Comparison of ENCODE assay signal across 13 cellular contexts in the genomic region with DNA sequence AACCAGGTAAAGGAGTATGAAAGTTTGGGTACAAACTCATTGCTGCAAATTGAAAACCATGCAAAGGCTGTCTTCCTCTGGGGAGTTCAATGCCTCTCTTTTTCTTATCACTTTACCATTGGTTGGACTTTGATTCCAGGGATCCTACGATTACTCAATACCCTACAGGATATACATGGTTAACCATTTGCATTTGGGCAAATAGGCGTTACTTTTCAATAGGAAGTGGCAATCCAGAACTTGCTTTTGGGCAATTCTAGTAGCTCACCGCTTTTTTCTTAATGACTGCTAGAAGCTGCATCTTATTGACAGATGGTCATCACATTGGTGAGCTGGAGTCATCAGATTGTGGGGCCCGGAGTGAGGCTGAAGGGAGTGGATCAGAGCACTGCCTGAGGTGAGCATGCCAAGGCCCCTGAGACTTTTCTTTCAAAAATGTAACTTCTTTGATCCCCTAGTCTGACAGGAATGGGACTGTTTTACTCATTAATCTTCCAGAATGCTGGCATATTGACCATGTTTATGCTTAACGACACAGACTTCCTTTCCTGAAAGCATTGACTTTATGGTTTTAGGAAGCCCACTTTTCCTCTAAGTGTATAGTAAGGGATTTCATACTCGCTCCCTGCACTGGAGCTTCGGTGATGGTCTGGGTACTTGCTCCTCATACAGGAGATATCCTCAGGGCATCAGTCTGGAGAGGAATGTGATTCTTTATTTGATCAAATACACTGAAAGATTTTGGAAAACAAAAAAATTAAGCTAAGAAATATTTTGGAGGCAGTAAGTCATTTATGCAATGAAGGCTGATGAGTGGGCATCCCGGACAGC. TPM values are rescaled to one million over a fixed set of nuclear protein-coding genes. Genes with fewer than 3 reads are reported as not detected.
DNase-seq lines count a peak whose midpoint lies in the region; ATAC-seq and TF ChIP-seq lines count a peak whose summit lies in the region.
"Had no signal": no experiment of that assay in that cellular context is flagged by ENCODE, and none has a peak within 500 bp of the region (broad histone marks: within the 10 kb centered on the region; RNA-seq: fewer than 3 reads in every experiment).

A gene (plus strand): TSS at position 270 of the 831 bp plus-strand sequence. CDS start 13,039 bp downstream, outside the sequence.

- H3K4me3 ChIP-seq in neural progenitor cell = no peak within 1 kb of the TSS
- H3K4me3 ChIP-seq: thoracic aorta had no signal

- no peak within 1 kb of the TSS for H3K9ac ChIP-seq in neural progenitor cell
- H3K9ac ChIP-seq: parathyroid adenoma had no signal

- no peak within 1 kb of the TSS for H3K27ac ChIP-seq in neural progenitor cell
- H3K27ac ChIP-seq: parathyroid adenoma, thoracic aorta had no signal

- H3K4me2 ChIP-seq in neural progenitor cell = no peak within 1 kb of the TSS

- peak within 1 kb of the TSS; percentile 24 for H2AFZ ChIP-seq in neural progenitor cell (replicated peaks)
- H2AFZ ChIP-seq: parathyroid adenoma had no signal

- peak within 1 kb of the TSS; percentile 73 for H3K27ac Mint-ChIP-seq in activated CD4-positive, alpha-beta memory T cell treated with anti-CD3 and anti-CD28 coated beads for 36 hours
- H3K27ac Mint-ChIP-seq in neural progenitor cell = no peak within 1 kb of the TSS

- POLR2A ChIA-PET in activated CD4-positive, alpha-beta memory T cell treated with anti-CD3 and anti-CD28 coated beads for 36 hours (lab: Charles Lee) = interaction anchor here (0.6 to 2.0 kb wide), 4 partner anchors 10 to 293 kb away, joined by 3 to 7 read pairs (median 4); a partner anchor contains a TSS

- H4K20me1 ChIP-seq in neural progenitor cell (ENCODE audit: low read depth) = no peaks in the 10 kb centered on the region

- ATAC-seq in GM18498 (IDR thresholded peaks at IDR 0.05; ENCODE audit: unreplicated experiment) = peak; percentile 25
- ATAC-seq in GM21447 (IDR thresholded peaks at IDR 0.05; ENCODE audit: unreplicated experiment) = peak; percentile 25
- no peak for ATAC-seq in HG03565 (IDR thresholded peaks at IDR 0.05; ENCODE audit: unreplicated experiment)
- no peak for ATAC-seq in GM18502 (IDR thresholded peaks at IDR 0.05; ENCODE audit: poor library complexity, unreplicated experiment)
- ATAC-seq: left cardiac atrium had no signal

- no peaks in the 10 kb centered on the region for H3K4me1 ChIP-seq in neural progenitor cell
- H3K4me1 ChIP-seq: parathyroid adenoma had no signal

- no peaks in the 10 kb centered on the region for H3K27me3 ChIP-seq in neural progenitor cell

- no peaks in the 10 kb centered on the region for H3F3A ChIP-seq in neural progenitor cell (ENCODE audit: low read depth)

- H3K36me3 Mint-ChIP-seq in activated CD4-positive, alpha-beta memory T cell treated with anti-CD3 and anti-CD28 coated beads for 36 hours = peaks cover 5% of the 10 kb centered on the region
- H3K36me3 Mint-ChIP-seq in neural progenitor cell = no peaks in the 10 kb centered on the region

- no peaks in the 10 kb centered on the region for H3K9me3 ChIP-seq in neural progenitor cell (ENCODE audit: low read depth)
- H3K9me3 ChIP-seq: thoracic aorta had no signal

- CTCF ChIA-PET in activated CD4-positive, alpha-beta memory T cell treated with anti-CD3 and anti-CD28 coated beads for 36 hours (lab: Charles Lee) = interaction anchor here (0.6 to 3.0 kb wide), 7 partner anchors 10 to 133 kb away, joined by 3 to 8 read pairs (median 4); no protein-coding TSS in a partner anchor

- peak within 1 kb of the TSS; percentile 40 for H3K4me3 Mint-ChIP-seq in activated CD4-positive, alpha-beta memory T cell treated with anti-CD3 and anti-CD28 coated beads for 36 hours
- no peak within 1 kb of the TSS for H3K4me3 Mint-ChIP-seq in neural progenitor cell

- H3K9me3 Mint-ChIP-seq in activated CD4-positive, alpha-beta memory T cell treated with anti-CD3 and anti-CD28 coated beads for 36 hours = peaks cover 4% of the 10 kb centered on the region
- H3K9me3 Mint-ChIP-seq in neural progenitor cell = no peaks in the 10 kb centered on the region

- DNase-seq in activated CD4-positive, alpha-beta memory T cell treated with anti-CD3 and anti-CD28 coated beads for 36 hours = no peak
- DNase-seq in neural progenitor cell (ENCODE audit: low spot score) = no peak
- no peak for DNase-seq in stimulated activated CD4-positive, alpha-beta T cell treated with anti-CD3 and anti-CD28 coated beads, Interleukin-12 subunit alpha, Interleukin-12 subunit beta, amount 100 ng/mL, for 4 hours
- no peak for DNase-seq in SW480 (ENCODE audit: low spot score)
- DNase-seq: cerebellar nuclear complex, left cardiac atrium, NCI-H146 had no signal

- H3K27me3 Mint-ChIP-seq in activated CD4-positive, alpha-beta memory T cell treated with anti-CD3 and anti-CD28 coated beads for 36 hours = no peaks in the 10 kb centered on the region
- H3K27me3 Mint-ChIP-seq in neural progenitor cell (ENCODE audit: insufficient read depth, low read depth) = peaks cover 6% of the 10 kb centered on the region

- peaks cover 62% of the 10 kb centered on the region for H3K4me1 Mint-ChIP-seq in activated CD4-positive, alpha-beta memory T cell treated with anti-CD3 and anti-CD28 coated beads for 36 hours (ENCODE audit: low read depth)
- H3K4me1 Mint-ChIP-seq in neural progenitor cell = peaks cover 8% of the 10 kb centered on the region

- TF ChIP-seq CTCF in neural progenitor cell (IDR thresholded peaks at IDR 0.05) = no peak

- no peaks in the 10 kb centered on the region for H3K79me2 ChIP-seq in neural progenitor cell (ENCODE audit: low read depth)
- H3K79me2 ChIP-seq: parathyroid adenoma had no signal

- intact Hi-C loops in activated CD4-positive, alpha-beta memory T cell treated with anti-CD3 and anti-CD28 coated beads for 36 hours (cut with micrococcal nuclease) = no loop called here

- H3K36me3 ChIP-seq in neural progenitor cell = no peaks in the 10 kb centered on the region
- H3K36me3 ChIP-seq: thoracic aorta had no signal

RNA-seq across cellular contexts. Expression of the gene that starts here (rescaled TPM):
- total RNA-seq in activated CD4-positive, alpha-beta memory T cell treated with anti-CD3 and anti-CD28 coated beads for 36 hours = 1 to 10 TPM; 5.1 to 7.4 TPM
- total RNA-seq in neural progenitor cell (ENCODE audit: low replicate concordance) = not detected in 2 replicates
- total RNA-seq: left cardiac atrium, thoracic aorta had no signal

Comparison
In these comparisons a context has a peak if more than half of its experiments do, and no peak if none do; other contexts are left out.
1. ATAC-seq: peak in GM18498 (single experiment) and GM21447 (single experiment); none in HG03565 (single experiment) and GM18502 (single experiment).